13 cellular contexts compared by ENCODE assay signal in the genomic region with DNA sequence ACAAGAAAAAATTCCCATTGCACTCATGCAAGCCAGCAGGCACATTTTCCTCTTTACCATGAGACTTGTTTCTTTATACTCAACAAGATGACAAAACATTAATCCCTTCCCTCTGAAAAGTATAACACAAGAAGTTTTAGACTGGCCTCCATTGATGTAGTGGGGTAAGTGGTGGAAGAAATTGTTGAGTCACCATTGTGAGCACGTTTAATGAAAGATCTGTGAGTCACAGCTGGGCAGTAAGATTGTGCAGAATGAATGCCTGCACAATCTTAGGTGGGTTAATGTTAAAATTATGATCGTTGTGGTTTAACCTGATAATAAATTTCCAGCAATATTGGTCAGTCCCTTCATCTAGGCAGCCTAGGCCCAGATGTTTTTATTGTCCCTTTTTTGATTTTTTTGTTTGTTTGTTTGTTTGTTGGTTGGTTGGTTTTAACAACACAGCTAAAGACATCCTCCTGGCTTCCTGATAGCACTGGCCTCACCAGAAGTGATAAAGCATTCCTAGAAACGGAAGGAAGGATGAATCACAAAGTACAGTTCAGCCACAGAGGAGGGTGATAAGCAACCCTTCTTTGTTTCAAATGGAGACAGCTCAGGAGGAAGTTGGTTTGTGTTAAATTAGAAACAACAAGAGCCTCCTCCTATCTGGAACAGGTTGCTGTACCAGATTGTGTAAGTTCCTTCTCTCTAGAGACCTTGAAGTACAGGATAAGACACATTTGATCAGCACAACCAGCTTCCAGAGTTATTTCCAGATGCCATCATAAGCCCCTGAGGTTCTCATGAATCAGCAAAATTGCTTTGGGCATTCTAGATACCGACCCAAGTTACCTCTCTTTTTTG. TPM values are rescaled to one million over a fixed set of nuclear protein-coding genes. Genes with fewer than 3 reads are reported as not detected.
DNase-seq lines count a peak whose midpoint lies in the region; ATAC-seq, FAIRE-seq and TF ChIP-seq lines count a peak whose summit lies in the region.
"Had no signal": no experiment of that assay in that cellular context is flagged by ENCODE, and none has a peak within 500 bp of the region (broad histone marks: within the 10 kb centered on the region; RNA-seq: fewer than 3 reads in every experiment).

No MANE protein-coding gene starts in this region.

- peaks cover 2% of the 10 kb centered on the region in 2 donors for H3K9me3 Mint-ChIP-seq in natural killer cell

- no peaks in the 10 kb centered on the region for H3K36me3 ChIP-seq in bronchial epithelial cell (ENCODE audit: control insufficient read depth, insufficient read depth, low read length)

- no peak overlapping the region for H3K4me3 ChIP-seq in bronchial epithelial cell (ENCODE audit: low read depth, low read length)
- H3K4me3 ChIP-seq: psoas muscle had no signal

- peak overlapping the region; percentile 10 to 29 for H3K27ac Mint-ChIP-seq in natural killer cell

- no peak overlapping the region for H3K4me3 Mint-ChIP-seq in natural killer cell

- ATAC-seq in natural killer cell = peak; percentile 18 to 84 (median 34)
- ATAC-seq: left colon, psoas muscle, Right ventricle myocardium inferior had no signal

- peak; percentile 13 for DNase-seq in NCI-H82 (lab: John Stamatoyannopoulos, UW)
- DNase-seq in NCI-H82 treated with DMSO at 0.1 percent for 48 hours (lab: John Stamatoyannopoulos, UW; ENCODE audit: unreplicated experiment) = no peak
- peak; percentile 76 for DNase-seq in NOMO-1 treated with DMSO at 0.1 percent for 48 hours (lab: John Stamatoyannopoulos, UW; ENCODE audit: unreplicated experiment)
- peak; percentile 85 for DNase-seq in bronchial epithelial cell (ENCODE audit: low read depth)
- DNase-seq in natural killer cell = no peak
- DNase-seq in stimulated activated CD4-positive, alpha-beta T cell treated with anti-CD3 and anti-CD28 coated beads, Interleukin-4, amount 100 ng/mL, for 24 hours = no peak
- no peak for DNase-seq in DMS114 treated with DMSO at 0.1 percent for 48 hours (lab: John Stamatoyannopoulos, UW; ENCODE audit: unreplicated experiment)
- DNase-seq in head of caudate nucleus = no peak
- DNase-seq: 8988T, left colon, NCI-H1105, psoas muscle had no signal

- TF ChIP-seq CTCF in bronchial epithelial cell (IDR thresholded peaks at IDR 0.05; ENCODE audit: insufficient read depth, low read length, severe bottlenecking) (no peak), natural killer cell (IDR thresholded peaks at IDR 0.05) (no peak)

- H3K27me3 ChIP-seq in bronchial epithelial cell (ENCODE audit: control insufficient read depth, insufficient read depth, low read length) = no peaks in the 10 kb centered on the region

- intact Hi-C loops in natural killer cell (cut with micrococcal nuclease) = no loop called here
- intact Hi-C loops in head of caudate nucleus (cut with DNase I) = no loop called here

- no peaks in the 10 kb centered on the region for H3K36me3 Mint-ChIP-seq in natural killer cell

- peaks cover 0 to 5% of the 10 kb centered on the region in 2 donors for H3K4me1 Mint-ChIP-seq in natural killer cell

- FAIRE-seq in bronchial epithelial cell (lab: Jason Lieb, UNC) = no peak

- no peaks in the 10 kb centered on the region for H3K27me3 Mint-ChIP-seq in natural killer cell (ENCODE audit: low read depth in 2 of 2)

RNA-seq across cellular contexts. Expression of a gene that starts 40.3 kb away (rescaled TPM):
- total RNA-seq in bronchial epithelial cell = not detected in 2 replicates
- under 1 TPM in 1 of 3 donors, not detected in 2; 0.15 TPM for total RNA-seq in natural killer cell

Comparison
In these comparisons a context has a peak if more than half of its experiments do, and no peak if none do; other contexts are left out.
1. DNase-seq: peak in NCI-H82 (single experiment), NOMO-1 treated with DMSO at 0.1 percent for 48 hours (single experiment) and bronchial epithelial cell (single experiment); none in NCI-H82 treated with DMSO at 0.1 percent for 48 hours (single experiment), natural killer cell (single experiment), stimulated activated CD4-positive, alpha-beta T cell treated with anti-CD3 and anti-CD28 coated beads, Interleukin-4, amount 100 ng/mL, for 24 hours (single experiment), DMS114 treated with DMSO at 0.1 percent for 48 hours (single experiment) and head of caudate nucleus (0 of 42).